8 cellular contexts compared by ENCODE assay signal in the genomic region with DNA sequence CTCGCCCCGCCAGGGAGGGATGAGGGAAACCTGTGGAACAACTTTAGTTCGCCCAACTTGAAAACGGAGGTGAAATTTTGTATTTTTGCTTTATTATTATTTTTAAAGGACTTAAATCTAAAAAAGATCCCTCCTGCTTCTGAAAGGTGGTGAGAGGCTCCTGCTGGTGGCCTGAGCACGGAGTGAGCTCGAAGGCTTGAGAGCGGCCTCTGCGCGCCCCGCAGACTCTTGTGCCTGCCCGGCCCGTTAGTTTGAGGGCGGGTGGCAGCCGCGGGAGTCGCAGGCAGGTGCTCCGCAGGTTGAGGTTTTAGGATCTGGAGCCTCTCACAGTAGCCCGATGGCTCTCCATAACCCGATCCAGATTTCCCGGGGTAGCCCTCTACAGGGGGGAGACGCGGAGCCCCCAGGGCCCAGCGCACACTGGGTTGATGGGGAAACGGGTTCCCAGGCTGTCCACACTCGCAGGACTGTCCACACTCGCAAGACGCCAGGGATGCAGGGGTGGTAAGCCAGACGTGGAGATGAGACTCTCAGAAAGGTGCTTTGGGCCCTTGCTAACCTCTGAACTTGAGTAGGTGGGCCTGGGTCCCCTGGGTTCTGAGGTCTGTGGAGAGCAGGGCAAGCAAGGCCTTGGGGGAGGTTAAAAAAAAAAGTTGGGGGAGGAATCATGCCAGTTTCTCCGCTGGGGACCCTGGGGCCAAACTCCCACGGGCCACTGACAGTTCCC. TPM values are rescaled to one million over a fixed set of nuclear protein-coding genes. Genes with fewer than 3 reads are reported as not detected.
DNase-seq lines count a peak whose midpoint lies in the region; ATAC-seq and TF ChIP-seq lines count a peak whose summit lies in the region.

No MANE protein-coding gene starts in this region.

- CTCF ChIA-PET in Caco-2 (lab: Charles Lee): no interaction called here

- H3K4me1 ChIP-seq in SJCRH30: peaks cover 17% of the 10 kb centered on the region; the same call in 1 of the 2 replicates
- peaks cover 7% of the 10 kb centered on the region; the same call in 1 of the 2 replicates for H3K4me1 ChIP-seq in Caco-2

- H3K27ac Mint-ChIP-seq in endothelial cell (ENCODE audit: unreplicated experiment) (no peak overlapping the region), natural killer cell (peak overlapping the region in 1 of 2 donors; percentile 55), Caco-2 (ENCODE audit: unreplicated experiment) (no peak overlapping the region)

- H3K27me3 Mint-ChIP-seq in endothelial cell (ENCODE audit: unreplicated experiment): peaks cover 14% of the 10 kb centered on the region
- H3K27me3 Mint-ChIP-seq in natural killer cell (ENCODE audit: low read depth in 2 of 2): peaks cover 31 to 39% of the 10 kb centered on the region in 2 donors
- H3K27me3 Mint-ChIP-seq in Caco-2 (ENCODE audit: insufficient read depth, unreplicated experiment): peaks cover 33% of the 10 kb centered on the region

- DNase-seq in ELR (ENCODE audit: low read depth): peak; percentile 42
- peak; percentile 41 to 55 for DNase-seq in SJCRH30
- peak; percentile 52 for DNase-seq in endothelial cell (ENCODE audit: low spot score)
- peak; percentile 25 for DNase-seq in natural killer cell
- no peak for DNase-seq in ACHN
- no peak for DNase-seq in SHP77 treated with DMSO at 0.1 percent for 48 hours (lab: John Stamatoyannopoulos, UW)
- DNase-seq in Caco-2: no peak
- no peak for DNase-seq in NCI-H510A (lab: John Stamatoyannopoulos, UW)

- H3K9me3 ChIP-seq in SJCRH30 (replicated peaks) (no peaks in the 10 kb centered on the region), Caco-2 (no peaks in the 10 kb centered on the region)

- H3K4me3 Mint-ChIP-seq in endothelial cell (ENCODE audit: unreplicated experiment) (peak overlapping the region; percentile 82), natural killer cell (peak overlapping the region; percentile 80), Caco-2 (ENCODE audit: unreplicated experiment) (no peak overlapping the region)

- H3K4me1 Mint-ChIP-seq in endothelial cell (ENCODE audit: unreplicated experiment): peaks cover 11% of the 10 kb centered on the region
- peaks cover 21 to 56% of the 10 kb centered on the region in 2 donors for H3K4me1 Mint-ChIP-seq in natural killer cell
- no peaks in the 10 kb centered on the region for H3K4me1 Mint-ChIP-seq in Caco-2 (ENCODE audit: low read depth, unreplicated experiment)

- H3K4me3 ChIP-seq in SJCRH30: peak overlapping the region; percentile 97
- H3K4me3 ChIP-seq in Caco-2 (ENCODE audit: low read depth, low read length): no peak overlapping the region

- peak overlapping the region; percentile 98 for H3K27ac ChIP-seq in SJCRH30

- H3K9me3 Mint-ChIP-seq in endothelial cell (ENCODE audit: unreplicated experiment) (no peaks in the 10 kb centered on the region), natural killer cell (no peaks in the 10 kb centered on the region), Caco-2 (ENCODE audit: unreplicated experiment) (no peaks in the 10 kb centered on the region)

- H3K36me3 ChIP-seq in SJCRH30 (peaks cover 49% of the 10 kb centered on the region), Caco-2 (ENCODE audit: control insufficient read depth, insufficient read depth, low read length) (no peaks in the 10 kb centered on the region)

- POLR2A ChIA-PET in Caco-2 (lab: Charles Lee): no interaction called here

- intact Hi-C loops in natural killer cell (cut with micrococcal nuclease): loop anchor here (2.0 to 5.0 kb wide), 2 partner anchors 45 to 253 kb away; no protein-coding TSS in a partner anchor
- intact Hi-C loops in Caco-2 (cut with micrococcal nuclease; ENCODE audit: unreplicated experiment): loop anchor here (2.0 kb wide), 1 partner anchor 291 kb away; no protein-coding TSS in a partner anchor

- H3K36me3 Mint-ChIP-seq in endothelial cell (ENCODE audit: low read depth, unreplicated experiment) (no peaks in the 10 kb centered on the region), natural killer cell (no peaks in the 10 kb centered on the region), Caco-2 (ENCODE audit: insufficient read depth, unreplicated experiment) (no peaks in the 10 kb centered on the region)

- peak in 1 of 3 donors; percentile 45 for ATAC-seq in natural killer cell

- no peak for TF ChIP-seq CTCF in endothelial cell (IDR thresholded peaks at IDR 0.05; ENCODE audit: unreplicated experiment)
- TF ChIP-seq CTCF in natural killer cell (IDR thresholded peaks at IDR 0.05): no peak
- TF ChIP-seq CTCF in Caco-2 (IDR thresholded peaks at IDR 0.05; ENCODE audit: insufficient read depth in 1 of 2, low read depth in 1 of 2, low read length in 1 of 2, severe bottlenecking in 1 of 2, unreplicated experiment in 1 of 2): no peak

- no peaks in the 10 kb centered on the region for H3K27me3 ChIP-seq in SJCRH30
- peaks cover 13% of the 10 kb centered on the region for H3K27me3 ChIP-seq in Caco-2 (replicated peaks; ENCODE audit: control insufficient read depth, insufficient read depth, low read length)

- in situ Hi-C loops in ACHN (cut with HindIII; ENCODE audit: low pct_ligation_motif_present, low pct_unique_long_range_greater_than_20kb, low sequenced_read_pairs): no loop called here

- BruUV-seq in Caco-2 (replicated peaks; lab: Mats Ljungman, UMichigan): no TSS peak

RNA-seq across cellular contexts. Expression of a gene that starts 46.3 kb away (rescaled TPM):
- 10.3 and 15.8 TPM in 2 replicates for total RNA-seq in SJCRH30 (2014; rRNA removed; shearing (Covaris generic))
- total RNA-seq in endothelial cell (ENCODE audit: unreplicated experiment): 28.5 TPM
- 10 to 100 TPM in 1 of 3 donors, 1 to 10 TPM in 2; 7.3 to 10.9 (median 9.9) TPM for total RNA-seq in natural killer cell
- 13.2 and 15.7 TPM in 2 replicates for total RNA-seq in Caco-2 (2022)

Comparison
In these comparisons a context has a peak if more than half of its experiments do, and no peak if none do; other contexts are left out.
1. DNase-seq: peak in ELR (single experiment), SJCRH30 (2 of 2), endothelial cell (single experiment) and natural killer cell (single experiment); none in ACHN (single experiment), SHP77 treated with DMSO at 0.1 percent for 48 hours (single experiment), Caco-2 (0 of 2) and NCI-H510A (single experiment).